Comparison of ENCODE assay signal across 11 cellular contexts in the genomic region with DNA sequence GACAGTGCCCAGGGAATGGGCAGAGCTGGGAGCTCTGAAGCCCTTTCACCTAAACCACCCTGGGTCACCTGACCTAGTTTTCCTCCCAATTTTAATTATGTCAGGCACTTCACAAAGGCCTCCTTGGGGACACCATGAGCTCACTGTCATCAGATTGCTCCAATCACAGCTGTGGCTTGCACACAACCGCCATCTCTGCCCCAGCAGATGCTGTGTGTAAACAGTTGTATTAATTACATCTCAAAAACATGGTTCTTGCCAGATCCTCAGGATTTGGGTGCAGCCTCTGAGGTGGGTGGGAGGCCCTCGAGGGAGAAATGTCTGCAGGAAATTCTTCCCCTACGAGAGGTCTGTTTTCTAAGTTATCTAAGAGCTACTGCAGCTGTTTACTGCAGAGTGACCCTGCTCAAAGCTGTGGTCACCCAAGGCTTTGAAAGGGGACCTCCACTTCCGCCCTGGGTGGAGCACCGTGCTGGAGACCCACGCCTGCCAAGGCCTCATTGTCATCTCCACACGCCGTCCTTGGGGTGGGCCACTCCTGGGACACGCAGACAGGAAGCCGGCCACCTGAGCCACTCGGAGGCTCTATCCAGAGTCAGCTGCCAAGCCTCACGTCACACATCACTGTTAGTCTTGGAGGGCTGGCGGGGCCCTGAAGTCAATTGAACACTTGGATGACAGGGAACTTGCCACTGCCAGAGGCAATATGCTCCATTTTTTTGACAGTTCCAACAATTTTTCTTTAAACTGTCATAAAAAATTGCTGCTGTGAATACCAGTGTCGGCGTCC.
DNase-seq lines count a peak whose midpoint lies in the region; ATAC-seq and TF ChIP-seq lines count a peak whose summit lies in the region.
"Had no signal": no experiment of that assay in that cellular context is flagged by ENCODE, and none has a peak within 500 bp of the region (broad histone marks: within the 10 kb centered on the region; RNA-seq: fewer than 3 reads in every experiment).

No MANE protein-coding gene starts in this region.

- no peak overlapping the region for H3K4me3 Mint-ChIP-seq in mesothelial cell of epicardium
- no peak overlapping the region for H3K4me3 Mint-ChIP-seq in activated T-helper 17 cell treated with anti-CD3 and anti-CD28 coated beads, Interleukin-2, amount 50 U/mL, for 72 hours
- H3K4me3 Mint-ChIP-seq: activated CD4-positive, alpha-beta T cell treated with anti-CD3 and anti-CD28 coated beads, Interleukin-2, amount 10 ng/mL, durations not matched to agents 24 days and 14 days; IgD-negative memory B cell had no signal

- TF ChIP-seq CTCF in mesothelial cell of epicardium (IDR thresholded peaks at IDR 0.05; ENCODE audit: unreplicated experiment) = no peak
- no peak for TF ChIP-seq CTCF in transverse colon (IDR thresholded peaks at IDR 0.05)

- no peak for TF ChIP-seq EP300 in transverse colon (IDR thresholded peaks at IDR 0.05; ENCODE audit: low read depth)

- no peaks in the 10 kb centered on the region for H3K9me3 ChIP-seq in transverse colon

- no peaks in the 10 kb centered on the region for H3K27me3 Mint-ChIP-seq in mesothelial cell of epicardium (ENCODE audit: low read depth)
- H3K27me3 Mint-ChIP-seq in activated T-helper 17 cell treated with anti-CD3 and anti-CD28 coated beads, Interleukin-2, amount 50 U/mL, for 72 hours = peaks cover 34% of the 10 kb centered on the region

- no peaks in the 10 kb centered on the region for H3K9me3 Mint-ChIP-seq in mesothelial cell of epicardium
- no peaks in the 10 kb centered on the region for H3K9me3 Mint-ChIP-seq in activated T-helper 17 cell treated with anti-CD3 and anti-CD28 coated beads, Interleukin-2, amount 50 U/mL, for 72 hours
- H3K9me3 Mint-ChIP-seq: activated CD4-positive, alpha-beta T cell treated with anti-CD3 and anti-CD28 coated beads, Interleukin-2, amount 10 ng/mL, durations not matched to agents 24 days and 14 days; IgD-negative memory B cell had no signal

- H3K27ac ChIP-seq in epithelial cell of prostate (peak overlapping the region; percentile 79), transverse colon (peak overlapping the region; percentile 51 to 73 (median 60))

- peak overlapping the region; percentile 72 for H3K27ac Mint-ChIP-seq in mesothelial cell of epicardium
- H3K27ac Mint-ChIP-seq in activated T-helper 17 cell treated with anti-CD3 and anti-CD28 coated beads, Interleukin-2, amount 50 U/mL, for 72 hours = no peak overlapping the region
- H3K27ac Mint-ChIP-seq: activated CD4-positive, alpha-beta T cell treated with anti-CD3 and anti-CD28 coated beads, Interleukin-2, amount 10 ng/mL, durations not matched to agents 24 days and 14 days had no signal

- peaks cover 0 to 16% (median 0%) of the 10 kb centered on the region in 4 donors for H3K4me1 ChIP-seq in transverse colon

- 71% methylated on average over 15 of the region's 15 CpGs; no CpG with 5 or more reads in 1 of the 2 donors for WGBS in transverse colon (ENCODE audit: low coverage in 1 of 2), 2 donors

- in situ Hi-C loops in transverse colon (cut with MboI; ENCODE audit: low pct_ligation_motif_present in 1 of 4, low pct_unique_long_range_greater_than_20kb in 1 of 4, low sequenced_read_pairs in 3 of 4) = no loop called here

- no peak for TF ChIP-seq POLR2A in transverse colon (IDR thresholded peaks at IDR 0.05)

- intact Hi-C loops in transverse colon (cut with DNase I; ENCODE audit: low total_unique reads) = no loop called here

- H3K4me1 Mint-ChIP-seq in mesothelial cell of epicardium = peaks cover 51% of the 10 kb centered on the region
- H3K4me1 Mint-ChIP-seq in activated T-helper 17 cell treated with anti-CD3 and anti-CD28 coated beads, Interleukin-2, amount 50 U/mL, for 72 hours = peaks cover 4% of the 10 kb centered on the region
- H3K4me1 Mint-ChIP-seq: IgD-negative memory B cell had no signal

- H3K27me3 ChIP-seq in transverse colon = no peaks in the 10 kb centered on the region

- DNase-seq in NCI-H2107 (lab: John Stamatoyannopoulos, UW) (peak; percentile 82), epithelial cell of prostate (ENCODE audit: low read depth, low spot score) (no peak), mesothelial cell of epicardium (ENCODE audit: low spot score in 2 of 2, unreplicated experiment in 2 of 2) (no peak), transverse colon (peak; percentile 59), T-helper 9 cell (no peak), activated T-cell treated with anti-CD3 and anti-CD28 coated beads for 4 hours (no peak)
- DNase-seq: activated CD4-positive, alpha-beta T cell treated with anti-CD3 and anti-CD28 coated beads, Interleukin-2, amount 10 ng/mL, durations not matched to agents 24 days and 14 days; PC-3 had no signal

- no peak for ATAC-seq in HG03521 (IDR thresholded peaks at IDR 0.05; ENCODE audit: unreplicated experiment)
- no peak for ATAC-seq in activated T-helper 17 cell treated with anti-CD3 and anti-CD28 coated beads, Interleukin-2, amount 50 U/mL, for 72 hours (replicated peaks)
- ATAC-seq: PC-3 had no signal

- H3K36me3 ChIP-seq in transverse colon = no peaks in the 10 kb centered on the region

- H3K36me3 Mint-ChIP-seq in mesothelial cell of epicardium = no peaks in the 10 kb centered on the region
- H3K36me3 Mint-ChIP-seq in activated T-helper 17 cell treated with anti-CD3 and anti-CD28 coated beads, Interleukin-2, amount 50 U/mL, for 72 hours (ENCODE audit: low read depth) = no peaks in the 10 kb centered on the region
- H3K36me3 Mint-ChIP-seq: IgD-negative memory B cell had no signal

- H3K4me3 ChIP-seq in transverse colon = no peak overlapping the region

Comparison
In these comparisons a context has a peak if more than half of its experiments do, and no peak if none do; other contexts are left out.
1. DNase-seq: peak in NCI-H2107 (single experiment) and transverse colon (single experiment); none in epithelial cell of prostate (single experiment), mesothelial cell of epicardium (0 of 2), T-helper 9 cell (single experiment) and activated T-cell treated with anti-CD3 and anti-CD28 coated beads for 4 hours (single experiment).